Comparison of ENCODE assay signal across 1 cellular context in the genomic region with DNA sequence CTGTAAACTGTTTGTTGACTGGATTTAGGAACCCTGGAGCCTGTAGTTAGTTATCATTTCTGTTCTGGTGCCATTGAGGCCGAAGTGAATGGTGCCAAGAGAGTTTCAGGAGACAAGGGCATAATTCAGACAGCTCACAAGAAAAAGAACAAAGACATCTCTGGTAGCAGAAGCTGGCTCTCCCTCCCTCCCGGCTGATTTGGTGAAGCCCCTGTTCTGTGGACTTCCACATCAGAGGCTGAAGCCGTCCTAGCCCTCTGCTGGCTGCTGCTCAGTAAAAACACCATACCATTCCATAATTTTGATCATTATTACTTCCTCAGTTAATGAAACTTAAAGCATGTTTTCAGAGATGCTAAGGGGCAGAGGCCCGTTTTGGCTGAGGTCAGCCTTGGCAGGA.
TF ChIP-seq lines count a peak whose summit lies in the region.

No MANE protein-coding gene starts in this region.

TF ChIP-seq in H1, 55 proteins besides CTCF, POLR2A, EP300 and RAD21:
- TF ChIP-seq TCF12 (IDR thresholded peaks at IDR 0.05; ENCODE audit: low read depth, low read length) (no peak), GABPA (IDR thresholded peaks at IDR 0.05; ENCODE audit: borderline replicate concordance, insufficient read depth, low read length) (no peak), SIRT6 (IDR thresholded peaks at IDR 0.05; ENCODE audit: low read length) (no peak), MAX (IDR thresholded peaks at IDR 0.05) (no peak), TBP (IDR thresholded peaks at IDR 0.05; ENCODE audit: low read depth, low read length) (no peak), BRCA1 (IDR thresholded peaks at IDR 0.05; ENCODE audit: low read depth, low read length) (no peak), CBX5 (IDR thresholded peaks at IDR 0.05; ENCODE audit: low read depth, low read length) (no peak), NRF1 (IDR thresholded peaks at IDR 0.05; ENCODE audit: low read depth, low read length) (no peak), ATF2 (IDR thresholded peaks at IDR 0.05; ENCODE audit: low read length) (no peak)
